16 cellular contexts compared by ENCODE assay signal in genomic region chr2:236593956-236594355, GRCh38. TPM values are rescaled to one million over a fixed set of nuclear protein-coding genes. Genes with fewer than 3 reads are reported as not detected.
DNase-seq lines count a peak whose midpoint lies in the region; ATAC-seq, FAIRE-seq and TF ChIP-seq lines count a peak whose summit lies in the region.
"Had no signal": no experiment of that assay in that cellular context is flagged by ENCODE, and none has a peak within 500 bp of the region (broad histone marks: within the 10 kb centered on the region; RNA-seq: fewer than 3 reads in every experiment).

No MANE protein-coding gene starts in this region.

- H2BK120ac ChIP-seq in IMR-90 (ENCODE audit: low read depth, low read length): no peak overlapping the region

- no peak overlapping the region for H3K14ac ChIP-seq in IMR-90 (replicated peaks; ENCODE audit: low read depth, low read length)

- no peak overlapping the region for H3K4me2 ChIP-seq in IMR-90 (ENCODE audit: low read depth, low read length)
- H3K4me2 ChIP-seq in keratinocyte (ENCODE audit: control insufficient read depth, extremely low read depth, insufficient read depth, low read depth, low read length): no peak overlapping the region
- H3K4me2 ChIP-seq: BLaER1 treated with 17β-estradiol and CSF1 and Interleukin-3, amounts not matched to agents 10 nM and 100 nM had no signal

- H4K20me1 ChIP-seq in IMR-90 (ENCODE audit: insufficient read depth, low read length): no peaks in the 10 kb centered on the region
- H4K20me1 ChIP-seq in keratinocyte (ENCODE audit: control insufficient read depth, extremely low read depth, insufficient read depth, low read length): no peaks in the 10 kb centered on the region
- H4K20me1 ChIP-seq: BLaER1 treated with 17β-estradiol and CSF1 and Interleukin-3, amounts not matched to agents 10 nM and 100 nM had no signal

- H3K9ac ChIP-seq in IMR-90 (ENCODE audit: low read depth, low read length) (no peak overlapping the region), keratinocyte (ENCODE audit: control insufficient read depth, extremely low read depth, insufficient read depth, low read length) (no peak overlapping the region)
- H3K9ac ChIP-seq: BLaER1 treated with 17β-estradiol and CSF1 and Interleukin-3, amounts not matched to agents 10 nM and 100 nM had no signal

- H2AK5ac ChIP-seq in IMR-90 (ENCODE audit: low read depth, low read length): no peak overlapping the region

- no peak overlapping the region for H4K91ac ChIP-seq in IMR-90 (ENCODE audit: insufficient read depth, low read depth, low read length)

- no peak overlapping the region for H4K8ac ChIP-seq in IMR-90 (ENCODE audit: low read depth in 2 of 2, low read length in 2 of 2)

- dilution Hi-C loops in IMR-90 (cut with HindIII; ENCODE audit: low sequenced_read_pairs, unreplicated experiment): no loop called here
- dilution Hi-C loops in keratinocyte (cut with MboI; ENCODE audit: extremely low pct_ligation_motif_present, low sequenced_read_pairs): no loop called here

- no peak overlapping the region for H3K4me3 ChIP-seq in HEK293 (ENCODE audit: low read depth, low read length)
- no peak overlapping the region for H3K4me3 ChIP-seq in IMR-90 (ENCODE audit: insufficient read depth, low read depth, low read length)
- H3K4me3 ChIP-seq in keratinocyte (ENCODE audit: control insufficient read depth in 2 of 3, extremely low read depth in 1 of 3, insufficient read depth in 2 of 3, low read depth in 1 of 3, low read length in 3 of 3): no peak overlapping the region
- H3K4me3 ChIP-seq: BLaER1 treated with 17β-estradiol and CSF1 and Interleukin-3, amounts not matched to agents 10 nM and 100 nM had no signal

- H3K56ac ChIP-seq in IMR-90 (ENCODE audit: extremely low read depth, insufficient read depth, low read length): no peak overlapping the region

- TF ChIP-seq RAD21 in IMR-90 (IDR thresholded peaks at IDR 0.05; ENCODE audit: low read length): no peak

- no peak overlapping the region for H2AK9ac ChIP-seq in IMR-90 (replicated peaks; ENCODE audit: low read depth, low read length, poor library complexity)

- no peak overlapping the region for H2BK20ac ChIP-seq in IMR-90 (ENCODE audit: low read depth, low read length)

- H3K18ac ChIP-seq in IMR-90 (ENCODE audit: low read depth, low read length): no peak overlapping the region

- in situ Hi-C loops in IMR-90 (cut with MboI; ENCODE audit: low sequenced_read_pairs): no loop called here

- H3K79me1 ChIP-seq in IMR-90 (ENCODE audit: low read depth in 1 of 2, low read length in 2 of 2): no peaks in the 10 kb centered on the region

- H2BK5ac ChIP-seq in IMR-90 (ENCODE audit: low read depth, low read length, poor library complexity, severe bottlenecking): peak overlapping the region; percentile 93

- POLR2A ChIA-PET in HEK293 (lab: Yijun Ruan, JAX): no interaction called here
- POLR2A ChIA-PET in IMR-90 (lab: Charles Lee; ENCODE audit: unreplicated experiment): no interaction called here

- H3K79me2 ChIP-seq in keratinocyte (ENCODE audit: control insufficient read depth, insufficient read depth, low read length): no peaks in the 10 kb centered on the region

- H3K4ac ChIP-seq in IMR-90 (ENCODE audit: low read depth, low read length): no peak overlapping the region

- intact Hi-C loops in IMR-90 (cut with micrococcal nuclease): no loop called here

- ATAC-seq in IMR-90 (ENCODE audit: low read depth): no peak
- ATAC-seq in HG02840 (IDR thresholded peaks at IDR 0.05; ENCODE audit: low FRiP score, unreplicated experiment): no peak
- no peak for ATAC-seq in HG02678 (IDR thresholded peaks at IDR 0.05; ENCODE audit: unreplicated experiment)
- ATAC-seq: CD8-positive, alpha-beta T cell had no signal

- H4K5ac ChIP-seq in IMR-90 (ENCODE audit: low read depth, low read length): no peak overlapping the region

- FAIRE-seq in keratinocyte (lab: Jason Lieb, UNC) (peak; percentile 46), urothelium cell line (lab: Jason Lieb, UNC) (peak; percentile 99)

- H3K27me3 ChIP-seq in IMR-90 (ENCODE audit: control insufficient read depth, insufficient read depth, low read length) (peaks cover 2% of the 10 kb centered on the region; the same call in 1 of the 2 replicates), keratinocyte (ENCODE audit: control insufficient read depth, extremely low read depth, insufficient read depth, low read length) (no peaks in the 10 kb centered on the region)
- H3K27me3 ChIP-seq: BLaER1 treated with 17β-estradiol and CSF1 and Interleukin-3, amounts not matched to agents 10 nM and 100 nM had no signal

- H3K9me1 ChIP-seq in IMR-90 (ENCODE audit: insufficient read depth, low read length): no peaks in the 10 kb centered on the region
- no peaks in the 10 kb centered on the region for H3K9me1 ChIP-seq in keratinocyte (ENCODE audit: control insufficient read depth, extremely low read depth, insufficient read depth, low read length)

- H3K9me3 ChIP-seq in HEK293 (ENCODE audit: control insufficient read depth, insufficient read depth, low read depth, low read length) (no peaks in the 10 kb centered on the region), IMR-90 (ENCODE audit: control insufficient read depth, insufficient read depth, low read length) (peaks cover 11% of the 10 kb centered on the region), keratinocyte (ENCODE audit: control insufficient read depth, low read depth, low read length) (no peaks in the 10 kb centered on the region)

- H3K36me3 ChIP-seq in HEK293 (ENCODE audit: control insufficient read depth in 2 of 2, insufficient read depth in 1 of 2, low read length in 2 of 2) (no peaks in the 10 kb centered on the region), IMR-90 (ENCODE audit: control insufficient read depth, insufficient read depth, low read length) (no peaks in the 10 kb centered on the region), keratinocyte (ENCODE audit: control insufficient read depth in 2 of 2, extremely low read depth in 1 of 2, insufficient read depth in 2 of 2, low read length in 2 of 2) (no peaks in the 10 kb centered on the region)
- H3K36me3 ChIP-seq: BLaER1 treated with 17β-estradiol and CSF1 and Interleukin-3, amounts not matched to agents 10 nM and 100 nM had no signal

- no peak for DNase-seq in IMR-90
- no peak for DNase-seq in keratinocyte (ENCODE audit: low read depth, low spot score)
- no peak for DNase-seq in urothelium cell line (ENCODE audit: low spot score)
- no peak for DNase-seq in cerebellum (ENCODE audit: low spot score)
- DNase-seq: Calu3; CD8-positive, alpha-beta T cell; DMS79 treated with DMSO at 0.1 percent for 48 hours; GF-D8; GOT3; H9; KBM-7 had no signal

- H2AFZ ChIP-seq in IMR-90 (replicated peaks; ENCODE audit: low read length, poor library complexity): no peak overlapping the region
- H2AFZ ChIP-seq in keratinocyte (ENCODE audit: control insufficient read depth, low read length): no peak overlapping the region

- no peak overlapping the region for H2BK15ac ChIP-seq in IMR-90 (ENCODE audit: low read depth, low read length)

- TF ChIP-seq CTCF in HEK293 (tag by site-specific recombination; IDR thresholded peaks at IDR 0.05): no peak
- no peak for TF ChIP-seq CTCF in IMR-90 (conservative IDR thresholded peaks at IDR 0.05; ENCODE audit: low read depth, low read length)
- no peak for TF ChIP-seq CTCF in keratinocyte (optimal IDR thresholded peaks at IDR 0.05 in 1 of 3, IDR thresholded peaks at IDR 0.05 in 1 of 3, conservative IDR thresholded peaks at IDR 0.05 in 1 of 3; ENCODE audit: extremely low read depth in 1 of 3, insufficient read depth in 2 of 3, low read length in 3 of 3)

- CTCF ChIA-PET in HEK293 (lab: Yijun Ruan, JAX): no interaction called here
- CTCF ChIA-PET in IMR-90 (lab: Yijun Ruan, JAX): no interaction called here

- no peaks in the 10 kb centered on the region for H3K4me1 ChIP-seq in HEK293 (ENCODE audit: control insufficient read depth, insufficient read depth, low read length)
- H3K4me1 ChIP-seq in IMR-90 (ENCODE audit: control insufficient read depth, insufficient read depth, low read length): no peaks in the 10 kb centered on the region; the same call in 1 of the 2 replicates
- H3K4me1 ChIP-seq in keratinocyte (ENCODE audit: control insufficient read depth, extremely low read depth, insufficient read depth, low read length): no peaks in the 10 kb centered on the region
- H3K4me1 ChIP-seq: BLaER1 treated with 17β-estradiol and CSF1 and Interleukin-3, amounts not matched to agents 10 nM and 100 nM had no signal

- no peak overlapping the region for H3K23ac ChIP-seq in IMR-90 (ENCODE audit: low read depth, low read length)

- no peak for TF ChIP-seq POLR2A in IMR-90 (IDR thresholded peaks at IDR 0.05; ENCODE audit: low read depth, low read length)

- no TSS peak for BruUV-seq in IMR-90 (replicated peaks; lab: Mats Ljungman, UMichigan)

- H3K27ac ChIP-seq in HEK293 (ENCODE audit: extremely low read depth, low read depth, low read length) (no peak overlapping the region), IMR-90 (ENCODE audit: insufficient read depth, low read length) (no peak overlapping the region), keratinocyte (ENCODE audit: control insufficient read depth, insufficient read depth, low read length) (no peak overlapping the region)
- H3K27ac ChIP-seq: BLaER1 treated with 17β-estradiol and CSF1 and Interleukin-3, amounts not matched to agents 10 nM and 100 nM had no signal

TF ChIP-seq in HEK293, 187 proteins besides CTCF, POLR2A, EP300 and RAD21 (continues in another document):
- TF ChIP-seq ZNF274 (IDR thresholded peaks at IDR 0.05; ENCODE audit: low read length): no peak
- 0 out of 2 replicates have a peak, but pooled peaks have one; percentile 12 for TF ChIP-seq ZNF274 (tag by site-specific recombination; IDR thresholded peaks at IDR 0.05; ENCODE audit: borderline replicate concordance)

TF ChIP-seq in IMR-90, 13 proteins besides CTCF, POLR2A, EP300 and RAD21 (continues in another document):
- TF ChIP-seq CHD1 (IDR thresholded peaks at IDR 0.05; ENCODE audit: low read depth, low read length): no peak
- TF ChIP-seq MAFK (IDR thresholded peaks at IDR 0.05; ENCODE audit: low read depth, low read length): no peak
- TF ChIP-seq MXI1 (IDR thresholded peaks at IDR 0.05; ENCODE audit: borderline replicate concordance, low read depth, low read length): no peak
- no peak for TF ChIP-seq RCOR1 (IDR thresholded peaks at IDR 0.05; ENCODE audit: insufficient replicate concordance, low read length)
- TF ChIP-seq SMC3 (IDR thresholded peaks at IDR 0.05; ENCODE audit: low read depth, low read length): no peak

RNA-seq across cellular contexts. Expression of gene ACKR3, which starts 24.3 kb away (rescaled TPM):
- total RNA-seq in IMR-90 (2012; rRNA removed): not detected in 2 replicates
- not detected in 2 replicates for polyA plus RNA-seq in IMR-90 (2012; rRNA removed)
- not detected in 2 replicates for polyA plus RNA-seq in IMR-90 (2012; cell fraction: cytosol; rRNA removed)
- 0.32 TPM in 1 of 2 replicates, not detected in the other for polyA plus RNA-seq in IMR-90 (2012; cell fraction: nucleus; rRNA removed; ENCODE audit: low replicate concordance)
- 15.5 to 129 TPM (median 29.4 TPM) in 3 replicates for polyA plus RNA-seq in keratinocyte
- polyA plus RNA-seq in keratinocyte (2011; ENCODE audit: low read depth): 3.0 TPM
- 6.7 and 9.9 TPM in 2 replicates for polyA plus RNA-seq in keratinocyte (2011; cell fraction: cytosol; rRNA removed)
- 81.1 and 119 TPM in 2 replicates for polyA plus RNA-seq in keratinocyte (2011; cell fraction: nucleus; rRNA removed)
- polyA plus RNA-seq in keratinocyte (2012; ENCODE audit: low replicate concordance): 4.9 and 19.7 TPM in 2 replicates
- 22.3 to 233 TPM (median 39.3 TPM) in 3 replicates for polyA minus RNA-seq in keratinocyte
- 11.5 TPM for polyA minus RNA-seq in keratinocyte (2011; cell fraction: cytosol; rRNA and poly(A)+ RNA removed)
- polyA minus RNA-seq in keratinocyte (2011; cell fraction: nucleus; rRNA and poly(A)+ RNA removed): 39.9 and 52.7 TPM in 2 replicates
- total RNA-seq in cerebellum: 10.3 TPM
- total RNA-seq: HT-29 had no signal

Comparison
In these comparisons a context has a peak if more than half of its experiments do, and no peak if none do; other contexts are left out.
1. RNA of gene ACKR3, which starts 24.3 kb away (total RNA-seq): 10.3 TPM in cerebellum (single experiment); not detected in IMR-90; every median in the first group is over 10 times any median in the second.